19 cellular contexts compared by ENCODE assay signal in the genomic region with DNA sequence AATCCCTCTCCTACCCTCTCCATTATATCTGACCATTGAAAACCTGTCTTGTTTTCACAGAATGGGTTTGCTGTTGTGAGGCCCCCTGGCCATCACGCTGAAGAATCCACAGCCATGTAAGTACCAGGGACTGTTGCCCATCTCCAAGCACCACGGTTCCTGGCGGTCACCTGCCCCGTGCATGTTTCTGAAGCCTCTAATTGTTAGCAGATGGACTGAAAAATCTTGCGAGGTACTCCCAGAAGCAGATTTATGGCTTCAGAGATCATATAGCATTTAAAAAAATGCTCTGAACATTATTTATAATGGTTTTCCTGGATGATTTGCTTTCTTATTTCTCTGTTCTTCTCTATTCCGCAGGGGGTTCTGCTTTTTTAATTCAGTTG.
"Had no signal": no experiment of that assay in that cellular context is flagged by ENCODE, and none has a peak within 500 bp of the region (broad histone marks: within the 10 kb centered on the region; RNA-seq: fewer than 3 reads in every experiment).

No MANE protein-coding gene starts in this region.

- H3K27me3 Mint-ChIP-seq: dendritic cell treated with granulocyte-macrophage colony-stimulating factor and Interleukin-4, amounts not matched to agents 40 ng/mL and 50 ng/mL, for 4 days; naive B cell; stimulated activated naive CD8-positive, alpha-beta T cell treated with anti-CD3 and anti-CD28 coated beads, Interleukin-15, Interleukin-2, amounts not matched to agents 100 ng/mL and 50 ng/mL, for 24 hours had no signal

- DNase-seq: activated CD4-positive, alpha-beta T cell treated with anti-CD3 and anti-CD28 coated beads for 1 hour; activated CD4-positive, alpha-beta T cell treated with anti-CD3 and anti-CD28 coated beads, Interleukin-2, amount 50 U/mL, for 4 hours; activated naive CD4-positive, alpha-beta T cell treated with Interleukin-2 at 50 U/mL for 16 hours; activated T-cell treated with anti-CD3 and anti-CD28 coated beads for 4 hours; aorta; cerebellar nuclear complex; effector memory CD4-positive, alpha-beta T cell; immature natural killer cell; lower lobe of right lung; naive B cell; nucleus accumbens; small intestine; testis; upper lobe of right lung had no signal

- H3K4me3 Mint-ChIP-seq: dendritic cell treated with granulocyte-macrophage colony-stimulating factor and Interleukin-4, amounts not matched to agents 40 ng/mL and 50 ng/mL, for 4 days; immature natural killer cell; naive B cell; stimulated activated naive CD8-positive, alpha-beta T cell treated with anti-CD3 and anti-CD28 coated beads, Interleukin-15, Interleukin-2, amounts not matched to agents 100 ng/mL and 50 ng/mL, for 24 hours had no signal

- H3K36me3 Mint-ChIP-seq: immature natural killer cell, naive B cell had no signal

- H3K9me3 ChIP-seq: breast epithelium, lower lobe of right lung, testis, upper lobe of right lung had no signal

- H3K36me3 ChIP-seq: breast epithelium, lower lobe of right lung, upper lobe of right lung had no signal

- H3K27ac Mint-ChIP-seq: dendritic cell treated with granulocyte-macrophage colony-stimulating factor and Interleukin-4, amounts not matched to agents 40 ng/mL and 50 ng/mL, for 4 days; immature natural killer cell; stimulated activated naive CD8-positive, alpha-beta T cell treated with anti-CD3 and anti-CD28 coated beads, Interleukin-15, Interleukin-2, amounts not matched to agents 100 ng/mL and 50 ng/mL, for 24 hours had no signal

- H3K9me3 Mint-ChIP-seq: dendritic cell treated with granulocyte-macrophage colony-stimulating factor and Interleukin-4, amounts not matched to agents 40 ng/mL and 50 ng/mL, for 4 days; naive B cell; stimulated activated naive CD8-positive, alpha-beta T cell treated with anti-CD3 and anti-CD28 coated beads, Interleukin-15, Interleukin-2, amounts not matched to agents 100 ng/mL and 50 ng/mL, for 24 hours had no signal

- H3K4me1 ChIP-seq: breast epithelium, foreskin keratinocyte, lower lobe of right lung, testis, upper lobe of right lung had no signal

- H3K27me3 ChIP-seq: breast epithelium, foreskin keratinocyte, testis, upper lobe of right lung had no signal

- H3K4me1 Mint-ChIP-seq: immature natural killer cell, naive B cell had no signal

- H3K4me3 ChIP-seq: lower lobe of right lung, testis, upper lobe of right lung had no signal

- H3K27ac ChIP-seq: breast epithelium, foreskin keratinocyte, lower lobe of right lung, testis, upper lobe of right lung, VCaP had no signal
